ENCODE assay signal across 32 cellular contexts in the genomic region with DNA sequence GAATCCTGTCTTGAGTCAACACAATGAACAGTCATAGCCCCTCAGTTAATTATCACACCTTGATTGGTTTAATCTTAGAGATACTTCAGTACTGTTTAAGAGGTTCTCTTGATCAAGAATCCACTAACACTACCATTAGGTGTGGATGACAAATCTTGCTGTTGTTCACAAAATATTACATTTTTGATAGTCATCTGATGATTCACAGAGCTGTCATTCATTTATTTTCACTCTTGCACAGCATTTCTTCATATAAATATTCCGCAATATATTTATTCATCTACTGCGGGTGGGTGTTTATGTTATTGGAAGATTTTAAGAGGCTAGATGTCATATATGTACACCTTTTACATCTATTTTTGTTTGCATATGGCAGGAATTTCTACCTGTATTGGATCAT.
"Had no signal": no experiment of that assay in that cellular context is flagged by ENCODE, and none has a peak within 500 bp of the region (broad histone marks: within the 10 kb centered on the region; RNA-seq: fewer than 3 reads in every experiment).

No MANE protein-coding gene starts in this region.

- H3K27ac ChIP-seq: adrenal gland, ascending aorta, body of pancreas, brain microvascular endothelial cell, breast epithelium, cardiac muscle cell had no signal

- DNase-seq: activated effector memory CD4-positive, alpha-beta T cell treated with anti-CD3 and anti-CD28 coated beads, Interleukin-2, amount 50 U/mL, for 16 hours; activated effector memory CD4-positive, alpha-beta T cell treated with Interleukin-2 at 50 U/mL for 16 hours; activated gamma-delta T cell; activated gamma-delta T cell treated with Interleukin-2 at 50 U/mL for 16 hours; activated naive CD4-positive, alpha-beta T cell; activated naive CD4-positive, alpha-beta T cell treated with anti-CD3 and anti-CD28 coated beads for 36 hours; activated naive CD4-positive, alpha-beta T cell treated with anti-CD3 and anti-CD28 coated beads, Interleukin-2, amount 10 ng/mL, durations not matched to agents 7 days and 5 days; activated naive CD4-positive, alpha-beta T cell treated with anti-CD3 and anti-CD28 coated beads, Interleukin-2, amount 50 U/mL, for 16 hours; activated naive CD4-positive, alpha-beta T cell treated with Interleukin-2 at 50 U/mL for 16 hours; activated naive CD8-positive, alpha-beta T cell treated with anti-CD3 and anti-CD28 coated beads for 36 hours; activated naive CD8-positive, alpha-beta T cell treated with anti-CD3 and anti-CD28 coated beads, Interleukin-2, amount 10 ng/mL, durations not matched to agents 7 days and 5 days; activated naive CD8-positive, alpha-beta T cell treated with anti-CD3 and anti-CD28 coated beads, Interleukin-2, amount 50 U/mL, for 24 hours; activated T-cell treated with anti-CD3 and anti-CD28 coated beads, Interleukin-2, amount 50 U/mL, for 1 hour; activated T-cell treated with anti-CD3 and anti-CD28 coated beads, Interleukin-2, amount 50 U/mL, for 24 hours; activated T-cell treated with anti-CD3 and anti-CD28 coated beads, Interleukin-2, amount 50 U/mL, for 4 hours; activated T-cell treated with anti-CD3 and anti-CD28 coated beads, Interleukin-2, amount 50 U/mL, for 48 hours; activated T-cell treated with anti-CD3 and anti-CD28 coated beads, Interleukin-2, amount 50 U/mL, for 72 hours; adrenal gland; amniotic stem cell; amygdala; anterior cingulate cortex; aorta; body of pancreas; brain microvascular endothelial cell; caudate nucleus; central memory CD4-positive, alpha-beta T cell; cerebellar nuclear complex had no signal

- H3K4me3 ChIP-seq: adrenal gland, ascending aorta, body of pancreas, breast epithelium, cardiac muscle cell had no signal

- H3K27me3 ChIP-seq: adrenal gland, ascending aorta, body of pancreas, brain microvascular endothelial cell, breast epithelium, cardiac muscle cell had no signal

- H3K4me1 ChIP-seq: adrenal gland, ascending aorta, body of pancreas, breast epithelium had no signal

- H3K36me3 ChIP-seq: adrenal gland, ascending aorta, brain microvascular endothelial cell, breast epithelium, cardiac muscle cell had no signal

- H3K9me3 ChIP-seq: adrenal gland, ascending aorta, body of pancreas, breast epithelium had no signal

- ATAC-seq: activated naive CD4-positive, alpha-beta T cell treated with anti-CD3 and anti-CD28 coated beads, Interleukin-2, amount 50 U/mL, for 72 hours; activated naive CD8-positive, alpha-beta T cell treated with anti-CD3 and anti-CD28 coated beads, Interleukin-2, amount 50 U/mL, for 24 hours; activated T-cell treated with anti-CD3 and anti-CD28 coated beads, Interleukin-2, amount 50 U/mL, for 4 hours; activated T-cell treated with anti-CD3 and anti-CD28 coated beads, Interleukin-2, amount 50 U/mL, for 72 hours; activated T-helper 17 cell treated with anti-CD3 and anti-CD28 coated beads, Interleukin-2, amount 50 U/mL, for 72 hours; body of pancreas had no signal
